In genomic region chr10:26743091-26743490, GRCh38 we compare ENCODE assay signal across 18 cellular contexts. TPM values are rescaled to one million over a fixed set of nuclear protein-coding genes. Genes with fewer than 3 reads are reported as not detected.
DNase-seq lines count a peak whose midpoint lies in the region; ATAC-seq and FAIRE-seq lines count a peak whose summit lies in the region.
"Had no signal": no experiment of that assay in that cellular context is flagged by ENCODE, and none has a peak within 500 bp of the region (broad histone marks: within the 10 kb centered on the region; RNA-seq: fewer than 3 reads in every experiment).

No MANE protein-coding gene starts in this region.

- H3K4me3 Mint-ChIP-seq in activated T-cell treated with anti-CD3 and anti-CD28 coated beads, Interleukin-2, amount 50 U/mL, for 72 hours, result peak overlapping the region in 1 of 2 donors; percentile 23
- no peak overlapping the region for H3K4me3 Mint-ChIP-seq in dendritic cell treated with granulocyte-macrophage colony-stimulating factor and Interleukin-4, amounts not matched to agents 40 ng/mL and 50 ng/mL, for 4 days
- H3K4me3 Mint-ChIP-seq: activated naive CD8-positive, alpha-beta T cell treated with anti-CD3 and anti-CD28 coated beads for 36 hours had no signal

- no peak for DNase-seq in activated T-cell treated with anti-CD3 and anti-CD28 coated beads, Interleukin-2, amount 50 U/mL, for 72 hours
- DNase-seq in activated T-cell treated with anti-CD3 and anti-CD28 coated beads, Interleukin-2, amount 50 U/mL, for 48 hours, result no peak
- DNase-seq in RCC 7860 (ENCODE audit: low spot score) (peak; percentile 17), renal cortical epithelial cell (ENCODE audit: low read depth) (peak; percentile 22), NCI-H1105 (lab: John Stamatoyannopoulos, UW) (no peak), NOMO-1 treated with DMSO at 0.1 percent for 48 hours (lab: John Stamatoyannopoulos, UW; ENCODE audit: unreplicated experiment) (no peak), AML-193 (lab: John Stamatoyannopoulos, UW) (no peak)
- DNase-seq: activated naive CD8-positive, alpha-beta T cell treated with anti-CD3 and anti-CD28 coated beads for 36 hours; effector memory CD4-positive, alpha-beta T cell; left lung; NCI-H1417 treated with DMSO at 0.1 percent for 48 hours; NCI-H2227 treated with DMSO at 0.1 percent for 48 hours; OCI-M1; SK-N-SH; spleen; stimulated activated naive CD4-positive, alpha-beta T cell treated with Interleukin-2 at 50 U/mL for 16 hours had no signal

- intact Hi-C loops in dendritic cell treated with granulocyte-macrophage colony-stimulating factor and Interleukin-4, amounts not matched to agents 40 ng/mL and 50 ng/mL, for 4 days (cut with micrococcal nuclease), result no loop called here

- ATAC-seq in activated T-cell treated with anti-CD3 and anti-CD28 coated beads, Interleukin-2, amount 50 U/mL, for 72 hours (replicated peaks in 1 of 2), result peak in 1 of 2 donors; percentile 8
- ATAC-seq: K562, left lung had no signal

- H3K27ac Mint-ChIP-seq in activated T-cell treated with anti-CD3 and anti-CD28 coated beads, Interleukin-2, amount 50 U/mL, for 72 hours, result peak overlapping the region; percentile 93
- peak overlapping the region; percentile 73 for H3K27ac Mint-ChIP-seq in dendritic cell treated with granulocyte-macrophage colony-stimulating factor and Interleukin-4, amounts not matched to agents 40 ng/mL and 50 ng/mL, for 4 days

- H3K4me1 Mint-ChIP-seq in activated T-cell treated with anti-CD3 and anti-CD28 coated beads, Interleukin-2, amount 50 U/mL, for 72 hours (ENCODE audit: low read depth), result peaks cover 54% of the 10 kb centered on the region
- H3K4me1 Mint-ChIP-seq in dendritic cell treated with granulocyte-macrophage colony-stimulating factor and Interleukin-4, amounts not matched to agents 40 ng/mL and 50 ng/mL, for 4 days (ENCODE audit: low read depth), result peaks cover 44% of the 10 kb centered on the region

- FAIRE-seq in RCC 7860 (lab: Jason Lieb, UNC), result no peak
- FAIRE-seq: K562 had no signal

- H3K9me3 Mint-ChIP-seq in activated T-cell treated with anti-CD3 and anti-CD28 coated beads, Interleukin-2, amount 50 U/mL, for 72 hours, result no peaks in the 10 kb centered on the region
- no peaks in the 10 kb centered on the region for H3K9me3 Mint-ChIP-seq in dendritic cell treated with granulocyte-macrophage colony-stimulating factor and Interleukin-4, amounts not matched to agents 40 ng/mL and 50 ng/mL, for 4 days

- H3K36me3 Mint-ChIP-seq in activated T-cell treated with anti-CD3 and anti-CD28 coated beads, Interleukin-2, amount 50 U/mL, for 72 hours (ENCODE audit: insufficient read depth in 2 of 2), result peaks cover 21 to 44% of the 10 kb centered on the region in 2 donors
- peaks cover 91% of the 10 kb centered on the region for H3K36me3 Mint-ChIP-seq in dendritic cell treated with granulocyte-macrophage colony-stimulating factor and Interleukin-4, amounts not matched to agents 40 ng/mL and 50 ng/mL, for 4 days (ENCODE audit: low read depth)

- H3K27me3 Mint-ChIP-seq in activated T-cell treated with anti-CD3 and anti-CD28 coated beads, Interleukin-2, amount 50 U/mL, for 72 hours (ENCODE audit: low read depth), result no peaks in the 10 kb centered on the region
- no peaks in the 10 kb centered on the region for H3K27me3 Mint-ChIP-seq in dendritic cell treated with granulocyte-macrophage colony-stimulating factor and Interleukin-4, amounts not matched to agents 40 ng/mL and 50 ng/mL, for 4 days
- H3K27me3 Mint-ChIP-seq: activated naive CD8-positive, alpha-beta T cell treated with anti-CD3 and anti-CD28 coated beads for 36 hours had no signal

RNA-seq across cellular contexts. Expression of gene PDSS1, which starts 45.6 kb away (rescaled TPM):
- total RNA-seq in activated T-cell treated with anti-CD3 and anti-CD28 coated beads, Interleukin-2, amount 50 U/mL, for 72 hours, result 10 to 100 TPM in 1 of 2 donors, 1 to 10 TPM in 1; 8.8 to 12.2 TPM
- 6.9 and 8.0 TPM in 2 replicates for total RNA-seq in renal cortical epithelial cell

Comparison
In these comparisons a context has a peak if more than half of its experiments do, and no peak if none do; other contexts are left out.
1. DNase-seq: peak in RCC 7860 (single experiment) and renal cortical epithelial cell (single experiment); none in activated T-cell treated with anti-CD3 and anti-CD28 coated beads, Interleukin-2, amount 50 U/mL, for 72 hours (0 of 2), activated T-cell treated with anti-CD3 and anti-CD28 coated beads, Interleukin-2, amount 50 U/mL, for 48 hours (0 of 2), NCI-H1105 (single experiment), NOMO-1 treated with DMSO at 0.1 percent for 48 hours (single experiment) and AML-193 (0 of 2).